In genomic region chr4:54609310-54609709, GRCh38 we compare ENCODE assay signal across 34 cellular contexts. TPM values are rescaled to one million over a fixed set of nuclear protein-coding genes. Genes with fewer than 3 reads are reported as not detected.
"Had no signal": no experiment of that assay in that cellular context is flagged by ENCODE, and none has a peak within 500 bp of the region (broad histone marks: within the 10 kb centered on the region; RNA-seq: fewer than 3 reads in every experiment).

No MANE protein-coding gene starts in this region.

- H3K36me3 ChIP-seq: adrenal gland, ascending aorta, brain microvascular endothelial cell, breast epithelium, cardiac muscle cell had no signal

- H3K9me3 ChIP-seq: adrenal gland, ascending aorta, body of pancreas had no signal

- H3K4me3 ChIP-seq: adrenal gland, ascending aorta, body of pancreas, breast epithelium, cardiac muscle cell had no signal

- H3K4me1 ChIP-seq: adrenal gland, ascending aorta, body of pancreas, breast epithelium had no signal

- ATAC-seq: activated naive CD4-positive, alpha-beta T cell treated with anti-CD3 and anti-CD28 coated beads, Interleukin-2, amount 50 U/mL, for 72 hours; activated naive CD8-positive, alpha-beta T cell treated with anti-CD3 and anti-CD28 coated beads, Interleukin-2, amount 50 U/mL, for 24 hours; activated T-cell treated with anti-CD3 and anti-CD28 coated beads, Interleukin-2, amount 50 U/mL, for 4 hours; activated T-cell treated with anti-CD3 and anti-CD28 coated beads, Interleukin-2, amount 50 U/mL, for 72 hours; activated T-helper 17 cell treated with anti-CD3 and anti-CD28 coated beads, Interleukin-2, amount 50 U/mL, for 72 hours; body of pancreas had no signal

- DNase-seq: activated effector memory CD4-positive, alpha-beta T cell treated with anti-CD3 and anti-CD28 coated beads, Interleukin-2, amount 50 U/mL, for 16 hours; activated effector memory CD4-positive, alpha-beta T cell treated with Interleukin-2 at 50 U/mL for 16 hours; activated gamma-delta T cell; activated gamma-delta T cell treated with Interleukin-2 at 50 U/mL for 16 hours; activated naive CD4-positive, alpha-beta T cell; activated naive CD4-positive, alpha-beta T cell treated with anti-CD3 and anti-CD28 coated beads for 36 hours; activated naive CD4-positive, alpha-beta T cell treated with anti-CD3 and anti-CD28 coated beads, Interleukin-2, amount 10 ng/mL, durations not matched to agents 7 days and 5 days; activated naive CD4-positive, alpha-beta T cell treated with anti-CD3 and anti-CD28 coated beads, Interleukin-2, amount 50 U/mL, for 16 hours; activated naive CD4-positive, alpha-beta T cell treated with Interleukin-2 at 50 U/mL for 16 hours; activated naive CD8-positive, alpha-beta T cell treated with anti-CD3 and anti-CD28 coated beads for 36 hours; activated naive CD8-positive, alpha-beta T cell treated with anti-CD3 and anti-CD28 coated beads, Interleukin-2, amount 10 ng/mL, durations not matched to agents 7 days and 5 days; activated naive CD8-positive, alpha-beta T cell treated with anti-CD3 and anti-CD28 coated beads, Interleukin-2, amount 50 U/mL, for 24 hours; activated T-cell treated with anti-CD3 and anti-CD28 coated beads, Interleukin-2, amount 50 U/mL, for 1 hour; activated T-cell treated with anti-CD3 and anti-CD28 coated beads, Interleukin-2, amount 50 U/mL, for 24 hours; activated T-cell treated with anti-CD3 and anti-CD28 coated beads, Interleukin-2, amount 50 U/mL, for 4 hours; activated T-cell treated with anti-CD3 and anti-CD28 coated beads, Interleukin-2, amount 50 U/mL, for 48 hours; activated T-cell treated with anti-CD3 and anti-CD28 coated beads, Interleukin-2, amount 50 U/mL, for 72 hours; adrenal gland; amniotic stem cell; amygdala; anterior cingulate cortex; aorta; body of pancreas; brain microvascular endothelial cell; caudate nucleus; central memory CD4-positive, alpha-beta T cell; cerebellar nuclear complex had no signal

- FAIRE-seq: astrocyte, bronchial epithelial cell had no signal

RNA-seq across cellular contexts. Expression of gene KIT, which starts 48.4 kb away (rescaled TPM):
- total RNA-seq: activated naive CD4-positive, alpha-beta T cell treated with anti-CD3 and anti-CD28 coated beads for 36 hours; ascending aorta had no signal
